Comparison of ENCODE assay signal across 7 cellular contexts in genomic region chr2:114929225-114929624, GRCh38.
"Had no signal": no experiment of that assay in that cellular context is flagged by ENCODE, and none has a peak within 500 bp of the region (broad histone marks: within the 10 kb centered on the region; RNA-seq: fewer than 3 reads in every experiment).

No MANE protein-coding gene starts in this region.

- H3K4me3 ChIP-seq: K562 had no signal

- ATAC-seq: K562 had no signal

- DNase-seq: GOT3, H7, HCEC 1CT, IMR-90, Kasumi-1, KG1 had no signal
